In the genomic region with DNA sequence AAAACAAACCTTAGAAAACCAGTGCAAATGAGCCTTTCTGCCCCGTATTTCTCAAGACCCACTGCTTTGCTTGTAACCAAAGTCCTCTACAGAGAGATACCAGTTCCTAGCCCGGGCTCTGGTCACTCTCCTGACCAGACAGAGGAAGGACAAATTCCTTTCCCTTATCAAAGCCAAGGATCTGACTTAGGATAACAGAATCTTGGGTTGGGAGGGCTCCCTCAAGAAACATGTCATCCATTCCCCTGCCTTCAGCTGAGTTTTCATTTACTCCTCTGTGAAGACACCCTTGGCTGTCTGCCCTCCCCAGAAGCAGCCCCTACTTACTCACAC, we compare ENCODE assay signal across 18 cellular contexts.
DNase-seq lines count a peak whose midpoint lies in the region; ATAC-seq and TF ChIP-seq lines count a peak whose summit lies in the region.
"Had no signal": no experiment of that assay in that cellular context is flagged by ENCODE, and none has a peak within 500 bp of the region (broad histone marks: within the 10 kb centered on the region; RNA-seq: fewer than 3 reads in every experiment).

No MANE protein-coding gene starts in this region.

- H3K4me2 ChIP-seq in hepatocyte = no peak overlapping the region

- H3K4me1 Mint-ChIP-seq in activated T-cell treated with anti-CD3 and anti-CD28 coated beads, Interleukin-2, amount 50 U/mL, for 24 hours (ENCODE audit: low read depth) = peaks cover 34% of the 10 kb centered on the region
- peaks cover 31% of the 10 kb centered on the region for H3K4me1 Mint-ChIP-seq in activated T-cell treated with anti-CD3 and anti-CD28 coated beads, Interleukin-2, amount 50 U/mL, for 4 hours (ENCODE audit: low read depth)
- H3K4me1 Mint-ChIP-seq in T-cell = peaks cover 28 to 31% (median 29%) of the 10 kb centered on the region in 3 donors

- H3K79me2 ChIP-seq in hepatocyte = no peaks in the 10 kb centered on the region

- H2AFZ ChIP-seq in hepatocyte = no peak overlapping the region

- no peak for DNase-seq in activated T-cell treated with anti-CD3 and anti-CD28 coated beads, Interleukin-2, amount 50 U/mL, for 24 hours
- no peak for DNase-seq in activated T-cell treated with anti-CD3 and anti-CD28 coated beads, Interleukin-2, amount 50 U/mL, for 4 hours
- DNase-seq in T-cell = no peak
- no peak for DNase-seq in hepatocyte (ENCODE audit: low spot score)
- no peak for DNase-seq in NCI-H2196 (lab: John Stamatoyannopoulos, UW; ENCODE audit: unreplicated experiment)
- no peak for DNase-seq in NCI-H1417 (lab: John Stamatoyannopoulos, UW)
- no peak for DNase-seq in lower lobe of right lung
- DNase-seq: brain microvascular endothelial cell, C1 segment of cervical spinal cord, DMS153, GF-D8, midbrain, NCI-H1436, NCI-H2171 treated with DMSO at 0.1 percent for 48 hours, NCI-H69 had no signal

- H3K27ac ChIP-seq in hepatocyte (peak overlapping the region; percentile 6), thymus (ENCODE audit: low read depth) (peak overlapping the region; percentile 48), lower lobe of right lung (no peak overlapping the region)
- H3K27ac ChIP-seq: brain microvascular endothelial cell had no signal

- H3K9me2 ChIP-seq in hepatocyte (replicated peaks; ENCODE audit: insufficient read depth) = no peaks in the 10 kb centered on the region

- intact Hi-C loops in lower lobe of right lung (cut with DNase I) = no loop called here

- H3K36me3 ChIP-seq in hepatocyte (replicated peaks; ENCODE audit: insufficient read depth, low read depth) = no peaks in the 10 kb centered on the region
- no peaks in the 10 kb centered on the region for H3K36me3 ChIP-seq in thymus (ENCODE audit: control insufficient read depth, insufficient read depth)
- H3K36me3 ChIP-seq in lower lobe of right lung = no peaks in the 10 kb centered on the region
- H3K36me3 ChIP-seq: brain microvascular endothelial cell had no signal

- H3K4me3 Mint-ChIP-seq in activated T-cell treated with anti-CD3 and anti-CD28 coated beads, Interleukin-2, amount 50 U/mL, for 24 hours = no peak overlapping the region
- no peak overlapping the region for H3K4me3 Mint-ChIP-seq in activated T-cell treated with anti-CD3 and anti-CD28 coated beads, Interleukin-2, amount 50 U/mL, for 4 hours
- peak overlapping the region; percentile 11 to 71 (median 50) for H3K4me3 Mint-ChIP-seq in T-cell
- H3K4me3 Mint-ChIP-seq: neural crest cell had no signal

- peaks cover 7% of the 10 kb centered on the region for H3K4me1 ChIP-seq in hepatocyte (ENCODE audit: insufficient read depth)
- H3K4me1 ChIP-seq in thymus (ENCODE audit: control insufficient read depth, insufficient read depth, low read length) = peaks cover 4% of the 10 kb centered on the region
- H3K4me1 ChIP-seq in lower lobe of right lung = no peaks in the 10 kb centered on the region

- POLR2A ChIA-PET in T-cell (lab: Charles Lee) = interaction anchor here in 1 of 2 donors (0.6 kb wide), 1 partner anchor 86 kb away, joined by 6 read pairs; no protein-coding TSS in a partner anchor

- H3K27me3 ChIP-seq in hepatocyte (no peaks in the 10 kb centered on the region), thymus (ENCODE audit: control insufficient read depth, insufficient read depth) (no peaks in the 10 kb centered on the region), lower lobe of right lung (ENCODE audit: low read depth) (peaks cover 12% of the 10 kb centered on the region)
- H3K27me3 ChIP-seq: brain microvascular endothelial cell had no signal

- WGBS in hepatocyte (ENCODE audit: low lambda C conversion rate, missing lambda C conversion rate) = 20% methylated on average over 2 of the region's 2 CpGs
- 85% methylated on average over 2 of the region's 2 CpGs for WGBS in thymus

- H3K9me3 Mint-ChIP-seq in activated T-cell treated with anti-CD3 and anti-CD28 coated beads, Interleukin-2, amount 50 U/mL, for 24 hours = no peaks in the 10 kb centered on the region
- H3K9me3 Mint-ChIP-seq in activated T-cell treated with anti-CD3 and anti-CD28 coated beads, Interleukin-2, amount 50 U/mL, for 4 hours = no peaks in the 10 kb centered on the region
- no peaks in the 10 kb centered on the region for H3K9me3 Mint-ChIP-seq in T-cell

- no peak for ATAC-seq in activated T-cell treated with anti-CD3 and anti-CD28 coated beads, Interleukin-2, amount 50 U/mL, for 4 hours
- ATAC-seq in T-cell (replicated peaks in 1 of 4) = no peak
- ATAC-seq in lower lobe of right lung = no peak

- H3K4me3 ChIP-seq in hepatocyte = no peak overlapping the region
- no peak overlapping the region for H3K4me3 ChIP-seq in thymus (ENCODE audit: low read length)
- H3K4me3 ChIP-seq in lower lobe of right lung = no peak overlapping the region
- H3K4me3 ChIP-seq: skin epidermis had no signal

- TF ChIP-seq CTCF in hepatocyte (IDR thresholded peaks at IDR 0.05; ENCODE audit: poor library complexity) (no peak), lower lobe of right lung (IDR thresholded peaks at IDR 0.05) (no peak)

- H3K36me3 Mint-ChIP-seq in activated T-cell treated with anti-CD3 and anti-CD28 coated beads, Interleukin-2, amount 50 U/mL, for 24 hours (ENCODE audit: low read depth) = no peaks in the 10 kb centered on the region
- H3K36me3 Mint-ChIP-seq in activated T-cell treated with anti-CD3 and anti-CD28 coated beads, Interleukin-2, amount 50 U/mL, for 4 hours (ENCODE audit: insufficient read depth) = no peaks in the 10 kb centered on the region
- no peaks in the 10 kb centered on the region for H3K36me3 Mint-ChIP-seq in T-cell

- peak overlapping the region; percentile 78 for H3K27ac Mint-ChIP-seq in activated T-cell treated with anti-CD3 and anti-CD28 coated beads, Interleukin-2, amount 50 U/mL, for 24 hours
- peak overlapping the region; percentile 96 to 99 for H3K27ac Mint-ChIP-seq in T-cell

- CTCF ChIA-PET in T-cell (lab: Charles Lee) = interaction anchor here (1.1 to 2.6 kb wide), 7 partner anchors 9 to 288 kb away, joined by 4 to 19 read pairs (median 5); no protein-coding TSS in a partner anchor

- H4K20me1 ChIP-seq in hepatocyte (ENCODE audit: insufficient read depth, poor library complexity, severe bottlenecking) = no peaks in the 10 kb centered on the region

- no peaks in the 10 kb centered on the region for H3K27me3 Mint-ChIP-seq in activated T-cell treated with anti-CD3 and anti-CD28 coated beads, Interleukin-2, amount 50 U/mL, for 24 hours
- peaks cover 3% of the 10 kb centered on the region for H3K27me3 Mint-ChIP-seq in activated T-cell treated with anti-CD3 and anti-CD28 coated beads, Interleukin-2, amount 50 U/mL, for 4 hours (ENCODE audit: low read depth)
- no peaks in the 10 kb centered on the region for H3K27me3 Mint-ChIP-seq in T-cell

- H3K9me3 ChIP-seq in hepatocyte (ENCODE audit: low read depth) (peaks cover 3% of the 10 kb centered on the region), thymus (ENCODE audit: control insufficient read depth) (no peaks in the 10 kb centered on the region), lower lobe of right lung (no peaks in the 10 kb centered on the region)

Comparison
In these comparisons a context has a peak if more than half of its experiments do, and no peak if none do; other contexts are left out.
1. H3K4me3 Mint-ChIP-seq: peak in T-cell (3 of 3); none in activated T-cell treated with anti-CD3 and anti-CD28 coated beads, Interleukin-2, amount 50 U/mL, for 24 hours (single experiment) and activated T-cell treated with anti-CD3 and anti-CD28 coated beads, Interleukin-2, amount 50 U/mL, for 4 hours (single experiment).